In the genomic region with DNA sequence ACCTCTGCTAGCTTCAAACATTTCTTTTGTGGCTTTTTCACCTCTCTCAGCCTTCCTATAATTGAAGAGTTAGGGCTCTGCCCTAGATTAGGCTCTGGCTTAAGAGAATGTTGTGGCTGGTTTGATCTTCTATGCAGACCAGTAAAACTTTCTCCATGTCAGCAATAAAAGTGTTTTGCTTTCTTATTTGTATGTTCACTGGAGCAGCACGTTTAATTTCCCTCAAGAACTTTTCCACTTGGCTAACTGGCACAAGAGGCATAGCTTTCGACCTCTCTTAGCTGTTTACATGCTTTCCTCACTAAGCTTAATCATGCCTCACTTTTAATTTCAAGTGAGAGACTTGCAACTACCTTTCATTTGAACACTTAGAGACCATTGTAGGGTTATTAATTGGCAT, we compare ENCODE assay signal across 14 cellular contexts.
A peak's percentile ranks its signal among the peaks of the same experiment; 100 is the strongest.
DNase-seq lines count a peak whose midpoint lies in the region; ATAC-seq and TF ChIP-seq lines count a peak whose summit lies in the region.
"Had no signal": no experiment of that assay in that cellular context is flagged by ENCODE, and none has a peak within 500 bp of the region (broad histone marks: within the 10 kb centered on the region; RNA-seq: fewer than 3 reads in every experiment).

No MANE protein-coding gene starts in this region.

- no peak for ATAC-seq in psoas muscle
- no peak for ATAC-seq in GM21786 (IDR thresholded peaks at IDR 0.05; ENCODE audit: unreplicated experiment)
- ATAC-seq in GM18519 (IDR thresholded peaks at IDR 0.05; ENCODE audit: low FRiP score, unreplicated experiment) = no peak
- ATAC-seq: CD8-positive, alpha-beta T cell; K562 had no signal

- H3K4me1 ChIP-seq in psoas muscle = no peaks in the 10 kb centered on the region
- H3K4me1 ChIP-seq: BE2C, HAP-1 had no signal

- H3K9me3 ChIP-seq in psoas muscle = no peaks in the 10 kb centered on the region
- H3K9me3 ChIP-seq: BE2C, HAP-1 had no signal

- TF ChIP-seq CTCF in retinal pigment epithelial cell (conservative IDR thresholded peaks at IDR 0.05; ENCODE audit: low read depth, low read length) = no peak
- no peak for TF ChIP-seq CTCF in psoas muscle (IDR thresholded peaks at IDR 0.05)

- no peak overlapping the region for H3K27ac ChIP-seq in psoas muscle
- H3K27ac ChIP-seq: HL-60 had no signal

- intact Hi-C loops in psoas muscle (cut with DNase I) = no loop called here

- in situ Hi-C loops in Caki2 (cut with HindIII; ENCODE audit: low pct_unique_long_range_greater_than_20kb, low sequenced_read_pairs) = no loop called here

- H3K36me3 ChIP-seq in psoas muscle (ENCODE audit: insufficient read depth in 1 of 2, low read depth in 1 of 2) = no peaks in the 10 kb centered on the region
- H3K36me3 ChIP-seq: BE2C, HAP-1 had no signal

- no peaks in the 10 kb centered on the region for H3K27me3 ChIP-seq in psoas muscle (ENCODE audit: insufficient read depth in 3 of 3, low read length in 2 of 3)
- H3K27me3 ChIP-seq: BE2C had no signal

- H3K4me3 ChIP-seq in retinal pigment epithelial cell (ENCODE audit: low read length) (no peak overlapping the region), psoas muscle (no peak overlapping the region)
- H3K4me3 ChIP-seq: HAP-1, K562 had no signal

- WGBS in psoas muscle, 3 donors = 63 to 69% (median 65%) methylated on average over 2 of the region's 2 CpGs

- DNase-seq in Caki2 (ENCODE audit: low read depth) = peak; percentile 2
- DNase-seq in astrocyte of the hippocampus (ENCODE audit: low read depth, low spot score) = peak; percentile 43
- DNase-seq in left kidney (ENCODE audit: low read depth, low spot score) = peak; percentile 81
- peak; percentile 8 for DNase-seq in retinal pigment epithelial cell (ENCODE audit: low read depth)
- DNase-seq in psoas muscle = no peak
- DNase-seq in NCI-H1436 treated with DMSO at 0.1 percent for 48 hours (lab: John Stamatoyannopoulos, UW) = no peak
- DNase-seq: BE2C; CD8-positive, alpha-beta T cell; COR-L47 had no signal

Comparison
In these comparisons a context has a peak if more than half of its experiments do, and no peak if none do; other contexts are left out.
1. DNase-seq: peak in Caki2 (single experiment), astrocyte of the hippocampus (single experiment), left kidney (single experiment) and retinal pigment epithelial cell (single experiment); none in psoas muscle (0 of 2) and NCI-H1436 treated with DMSO at 0.1 percent for 48 hours (single experiment).